ENCODE assay signal across 25 cellular contexts in genomic region chr1:8969937-8970336, GRCh38. TPM values are rescaled to one million over a fixed set of nuclear protein-coding genes. Genes with fewer than 3 reads are reported as not detected.
DNase-seq lines count a peak whose midpoint lies in the region; ATAC-seq, FAIRE-seq and TF ChIP-seq lines count a peak whose summit lies in the region.
"Had no signal": no experiment of that assay in that cellular context is flagged by ENCODE, and none has a peak within 500 bp of the region (broad histone marks: within the 10 kb centered on the region; RNA-seq: fewer than 3 reads in every experiment).

No MANE protein-coding gene starts in this region.

- CTCF ChIA-PET in activated CD4-positive, alpha-beta T cell treated with anti-CD3 and anti-CD28 coated beads, Interleukin-2, amount 10 ng/mL, durations not matched to agents 7 days and 5 days (lab: Charles Lee): interaction anchor here (0.7 to 2.1 kb wide), 4 partner anchors 13 to 35 kb away, joined by 3 to 7 read pairs (median 5); no protein-coding TSS in a partner anchor
- CTCF ChIA-PET in CD8-positive, alpha-beta T cell (lab: Charles Lee): interaction anchor here (1.0 to 4.1 kb wide), 6 partner anchors 18 to 108 kb away, joined by 3 to 31 read pairs (median 11); no protein-coding TSS in a partner anchor
- CTCF ChIA-PET in activated CD8-positive, alpha-beta T cell treated with anti-CD3 and anti-CD28 coated beads, Interleukin-2, amount 10 ng/mL, durations not matched to agents 7 days and 5 days (lab: Charles Lee): interaction anchor here (1.2 to 13.9 kb wide), 9 partner anchors 8 to 46 kb away, joined by 3 to 232 read pairs (median 7); no protein-coding TSS in a partner anchor

- peaks cover 30% of the 10 kb centered on the region for H3K4me1 ChIP-seq in CD8-positive, alpha-beta T cell (ENCODE audit: insufficient read depth, low read length)
- peaks cover 14% of the 10 kb centered on the region for H3K4me1 ChIP-seq in mononuclear cell (ENCODE audit: insufficient read depth, low read length)
- no peaks in the 10 kb centered on the region for H3K4me1 ChIP-seq in tibial nerve
- H3K4me1 ChIP-seq: adrenal gland, BE2C, neural progenitor cell, upper lobe of right lung had no signal

- intact Hi-C loops in CD8-positive, alpha-beta T cell (cut with DNase I, micrococcal nuclease): loop anchor here (2.0 kb wide), 3 partner anchors 35 to 51 kb away; no protein-coding TSS in a partner anchor

- no peak for TF ChIP-seq CTCF in CD8-positive, alpha-beta T cell (IDR thresholded peaks at IDR 0.05)
- TF ChIP-seq CTCF in tibial nerve (IDR thresholded peaks at IDR 0.05): no peak

- no peaks in the 10 kb centered on the region for H3K9me3 ChIP-seq in CD8-positive, alpha-beta T cell (ENCODE audit: low read length)
- no peaks in the 10 kb centered on the region for H3K9me3 ChIP-seq in mononuclear cell (ENCODE audit: low read depth, low read length)
- H3K9me3 ChIP-seq in tibial nerve: peaks cover 0 to 7% (median 0%) of the 10 kb centered on the region in 4 donors
- H3K9me3 ChIP-seq: adrenal gland, BE2C, upper lobe of right lung had no signal

- no peaks in the 10 kb centered on the region for H3K27me3 Mint-ChIP-seq in activated CD4-positive, alpha-beta T cell treated with anti-CD3 and anti-CD28 coated beads, Interleukin-2, amount 10 ng/mL, durations not matched to agents 7 days and 5 days
- H3K27me3 Mint-ChIP-seq in CD8-positive, alpha-beta T cell (ENCODE audit: low read depth): no peaks in the 10 kb centered on the region
- H3K27me3 Mint-ChIP-seq in activated CD8-positive, alpha-beta T cell treated with anti-CD3 and anti-CD28 coated beads, Interleukin-2, amount 10 ng/mL, durations not matched to agents 7 days and 5 days (ENCODE audit: low read depth): no peaks in the 10 kb centered on the region

- POLR2A ChIA-PET in activated CD4-positive, alpha-beta T cell treated with anti-CD3 and anti-CD28 coated beads, Interleukin-2, amount 10 ng/mL, durations not matched to agents 7 days and 5 days (lab: Charles Lee): interaction anchor here (0.5 kb wide), 1 partner anchor 424 kb away, joined by 3 read pairs; no protein-coding TSS in a partner anchor
- POLR2A ChIA-PET in CD8-positive, alpha-beta T cell (lab: Charles Lee): interaction anchor here (0.6 to 2.7 kb wide), 9 partner anchors 18 to 160 kb away, joined by 3 to 20 read pairs (median 8); partner anchors contain the start of gene ENO1
- POLR2A ChIA-PET in activated CD8-positive, alpha-beta T cell treated with anti-CD3 and anti-CD28 coated beads, Interleukin-2, amount 10 ng/mL, durations not matched to agents 7 days and 5 days (lab: Charles Lee): interaction anchor here (0.9 to 11.3 kb wide), 9 partner anchors 11 to 111 kb away, joined by 5 to 431 read pairs (median 9); partner anchors contain the start of genes CA6 and ENO1

- H3K4me3 Mint-ChIP-seq in activated CD4-positive, alpha-beta T cell treated with anti-CD3 and anti-CD28 coated beads, Interleukin-2, amount 10 ng/mL, durations not matched to agents 7 days and 5 days: peak overlapping the region; percentile 98
- peak overlapping the region; percentile 100 for H3K4me3 Mint-ChIP-seq in CD8-positive, alpha-beta T cell
- peak overlapping the region; percentile 99 for H3K4me3 Mint-ChIP-seq in activated CD8-positive, alpha-beta T cell treated with anti-CD3 and anti-CD28 coated beads, Interleukin-2, amount 10 ng/mL, durations not matched to agents 7 days and 5 days
- H3K4me3 Mint-ChIP-seq: neural progenitor cell had no signal

- no peak for TF ChIP-seq POLR2A in tibial nerve (IDR thresholded peaks at IDR 0.05)

- no peaks in the 10 kb centered on the region for H3K36me3 ChIP-seq in CD8-positive, alpha-beta T cell (ENCODE audit: insufficient read depth, low read length)
- no peaks in the 10 kb centered on the region for H3K36me3 ChIP-seq in tibial nerve
- H3K36me3 ChIP-seq: adrenal gland, BE2C, brain microvascular endothelial cell, heart right ventricle, neural progenitor cell, upper lobe of right lung had no signal

- peaks cover 53% of the 10 kb centered on the region for H3K36me3 Mint-ChIP-seq in activated CD4-positive, alpha-beta T cell treated with anti-CD3 and anti-CD28 coated beads, Interleukin-2, amount 10 ng/mL, durations not matched to agents 7 days and 5 days (ENCODE audit: low read depth)
- H3K36me3 Mint-ChIP-seq in CD8-positive, alpha-beta T cell: peaks cover 43% of the 10 kb centered on the region
- peaks cover 71% of the 10 kb centered on the region for H3K36me3 Mint-ChIP-seq in activated CD8-positive, alpha-beta T cell treated with anti-CD3 and anti-CD28 coated beads, Interleukin-2, amount 10 ng/mL, durations not matched to agents 7 days and 5 days (ENCODE audit: low read depth)
- H3K36me3 Mint-ChIP-seq: neural progenitor cell had no signal

- DNase-seq in activated CD4-positive, alpha-beta T cell treated with anti-CD3 and anti-CD28 coated beads, Interleukin-2, amount 10 ng/mL, durations not matched to agents 7 days and 5 days: no peak
- no peak for DNase-seq in activated CD4-positive, alpha-beta T cell treated with anti-CD3 and anti-CD28 coated beads for 4 hours
- peak in 2 of 7 experiments; percentile 58 to 71 for DNase-seq in CD8-positive, alpha-beta T cell
- peak; percentile 60 for DNase-seq in activated CD8-positive, alpha-beta T cell treated with anti-CD3 and anti-CD28 coated beads, Interleukin-2, amount 10 ng/mL, durations not matched to agents 7 days and 5 days
- DNase-seq in NCI-H748 treated with DMSO at 0.1 percent for 48 hours (lab: John Stamatoyannopoulos, UW) (no peak), tibial nerve (ENCODE audit: low spot score in 2 of 2) (no peak), RCC 7860 (ENCODE audit: low spot score) (no peak)
- DNase-seq: adrenal gland, BE2C, brain microvascular endothelial cell, DND-41, GOT3, heart right ventricle, NCI-H1417, NCI-H446, right cardiac atrium, upper lobe of right lung had no signal

- H3K9me3 Mint-ChIP-seq in activated CD4-positive, alpha-beta T cell treated with anti-CD3 and anti-CD28 coated beads, Interleukin-2, amount 10 ng/mL, durations not matched to agents 7 days and 5 days: no peaks in the 10 kb centered on the region
- H3K9me3 Mint-ChIP-seq in CD8-positive, alpha-beta T cell: no peaks in the 10 kb centered on the region
- H3K9me3 Mint-ChIP-seq in activated CD8-positive, alpha-beta T cell treated with anti-CD3 and anti-CD28 coated beads, Interleukin-2, amount 10 ng/mL, durations not matched to agents 7 days and 5 days (ENCODE audit: insufficient read depth): no peaks in the 10 kb centered on the region

- peaks cover 71% of the 10 kb centered on the region for H3K4me1 Mint-ChIP-seq in activated CD4-positive, alpha-beta T cell treated with anti-CD3 and anti-CD28 coated beads, Interleukin-2, amount 10 ng/mL, durations not matched to agents 7 days and 5 days
- peaks cover 50% of the 10 kb centered on the region for H3K4me1 Mint-ChIP-seq in CD8-positive, alpha-beta T cell (ENCODE audit: low read depth)
- H3K4me1 Mint-ChIP-seq in activated CD8-positive, alpha-beta T cell treated with anti-CD3 and anti-CD28 coated beads, Interleukin-2, amount 10 ng/mL, durations not matched to agents 7 days and 5 days (ENCODE audit: low read depth): peaks cover 42% of the 10 kb centered on the region

- peak overlapping the region; percentile 81 for H3K27ac ChIP-seq in CD8-positive, alpha-beta T cell (ENCODE audit: low read depth, low read length)
- no peak overlapping the region for H3K27ac ChIP-seq in tibial nerve
- H3K27ac ChIP-seq: adrenal gland, brain microvascular endothelial cell, heart right ventricle, neural progenitor cell, upper lobe of right lung had no signal

- no peak for TF ChIP-seq EP300 in tibial nerve (IDR thresholded peaks at IDR 0.05)

- WGBS in tibial nerve, 2 donors: 92 to 94% methylated on average over 7 of the region's 7 CpGs

- no peak for FAIRE-seq in RCC 7860 (lab: Jason Lieb, UNC)
- FAIRE-seq: TTC549 had no signal

- H3K27ac Mint-ChIP-seq in activated CD4-positive, alpha-beta T cell treated with anti-CD3 and anti-CD28 coated beads, Interleukin-2, amount 10 ng/mL, durations not matched to agents 7 days and 5 days: peak overlapping the region; percentile 99
- H3K27ac Mint-ChIP-seq in CD8-positive, alpha-beta T cell: peak overlapping the region; percentile 100
- H3K27ac Mint-ChIP-seq in activated CD8-positive, alpha-beta T cell treated with anti-CD3 and anti-CD28 coated beads, Interleukin-2, amount 10 ng/mL, durations not matched to agents 7 days and 5 days: peak overlapping the region; percentile 98
- H3K27ac Mint-ChIP-seq: neural progenitor cell had no signal

- peak overlapping the region; percentile 77 for H3K4me3 ChIP-seq in CD8-positive, alpha-beta T cell (ENCODE audit: low read depth, low read length)
- H3K4me3 ChIP-seq in mononuclear cell (ENCODE audit: low read length) (peak overlapping the region; percentile 42), tibial nerve (no peak overlapping the region)
- H3K4me3 ChIP-seq: adrenal gland, lung, neural progenitor cell, upper lobe of right lung had no signal

- ATAC-seq in CD8-positive, alpha-beta T cell: peak; percentile 29
- ATAC-seq in activated CD8-positive, alpha-beta T cell treated with anti-CD3 and anti-CD28 coated beads, Interleukin-2, amount 10 ng/mL, durations not matched to agents 7 days and 5 days: no peak
- ATAC-seq: activated CD4-positive, CD25-positive, alpha-beta regulatory T cell treated with anti-CD3 and anti-CD28 coated beads, Interleukin-2, amount 50 U/mL, for 24 hours; heart right ventricle; right cardiac atrium; upper lobe of right lung had no signal

- no peaks in the 10 kb centered on the region for H3K27me3 ChIP-seq in CD8-positive, alpha-beta T cell (ENCODE audit: insufficient read depth, low read length)
- H3K27me3 ChIP-seq in mononuclear cell (ENCODE audit: insufficient read depth, low read length) (no peaks in the 10 kb centered on the region), tibial nerve (no peaks in the 10 kb centered on the region)
- H3K27me3 ChIP-seq: adrenal gland, BE2C, brain microvascular endothelial cell, heart right ventricle, neural progenitor cell, upper lobe of right lung had no signal

RNA-seq across cellular contexts. Expression of gene CA6, which starts 24.3 kb away (rescaled TPM):
- total RNA-seq in activated CD4-positive, alpha-beta T cell treated with anti-CD3 and anti-CD28 coated beads, Interleukin-2, amount 10 ng/mL, durations not matched to agents 7 days and 5 days: under 1 TPM; 0.25 to 0.31 TPM
- total RNA-seq in CD8-positive, alpha-beta T cell: 1 to 10 TPM; 1.6 to 2.4 TPM
- total RNA-seq in activated CD8-positive, alpha-beta T cell treated with anti-CD3 and anti-CD28 coated beads, Interleukin-2, amount 10 ng/mL, durations not matched to agents 7 days and 5 days: 1 to 10 TPM; 6.3 to 6.4 TPM
- total RNA-seq in mononuclear cell (0.63 TPM), tibial nerve (not detected)
- total RNA-seq: adrenal gland, epithelial cell of proximal tubule, lung, MCF 10A, OCI-LY7, right cardiac atrium, upper lobe of right lung had no signal

RNA-seq across cellular contexts. Expression of gene SLC2A7, which starts 56.3 kb away (rescaled TPM):
- total RNA-seq in activated CD4-positive, alpha-beta T cell treated with anti-CD3 and anti-CD28 coated beads, Interleukin-2, amount 10 ng/mL, durations not matched to agents 7 days and 5 days: not detected
- not detected for total RNA-seq in CD8-positive, alpha-beta T cell
- under 1 TPM; 0.16 to 0.18 TPM for total RNA-seq in activated CD8-positive, alpha-beta T cell treated with anti-CD3 and anti-CD28 coated beads, Interleukin-2, amount 10 ng/mL, durations not matched to agents 7 days and 5 days
- total RNA-seq in mononuclear cell (not detected), tibial nerve (not detected)
- total RNA-seq: adrenal gland, epithelial cell of proximal tubule, lung, MCF 10A, OCI-LY7, right cardiac atrium, upper lobe of right lung had no signal

Comparison
In these comparisons a context has a peak if more than half of its experiments do, and no peak if none do; other contexts are left out.
1. H3K4me3 ChIP-seq: peak in CD8-positive, alpha-beta T cell (single experiment) and mononuclear cell (single experiment); none in tibial nerve (0 of 4).
2. Peak in every context shown above with its lines, with median percentiles within 50 percentile points of each other: H3K27ac Mint-ChIP-seq and H3K4me3 Mint-ChIP-seq.